In genomic region chr7:47783456-47784240, GRCh38 we compare ENCODE assay signal across 10 cellular contexts.
DNase-seq lines count a peak whose midpoint lies in the region; ATAC-seq and TF ChIP-seq lines count a peak whose summit lies in the region.
"Had no signal": no experiment of that assay in that cellular context is flagged by ENCODE, and none has a peak within 500 bp of the region (broad histone marks: within the 10 kb centered on the region; RNA-seq: fewer than 3 reads in every experiment).

No MANE protein-coding gene starts in this region.

- TF ChIP-seq RAD21 in HCT116 (IDR thresholded peaks at IDR 0.05; ENCODE audit: low read depth), result peak; percentile 24; the same call in 1 of the 2 replicates

- no peaks in the 10 kb centered on the region for H3K79me2 ChIP-seq in HCT116 (ENCODE audit: insufficient read depth, low read length)

- ATAC-seq in HCT116 (peak; percentile 32), body of pancreas (peak; percentile 30), HG02571 (IDR thresholded peaks at IDR 0.05; ENCODE audit: unreplicated experiment) (no peak)

- peak; percentile 77 for DNase-seq in HCT116 (ENCODE audit: low read depth, low spot score)
- DNase-seq in body of pancreas, result peak in 2 of 4 donors; percentile 30 to 40
- DNase-seq in iris pigment epithelial cell (ENCODE audit: low read depth), result peak; percentile 99
- DNase-seq in spleen, result no peak
- DNase-seq in NAMALWA (ENCODE audit: low spot score), result no peak
- no peak for DNase-seq in NCI-H2029 treated with DMSO at 0.1 percent for 48 hours (lab: John Stamatoyannopoulos, UW)
- DNase-seq in BE2C, result no peak
- DNase-seq: retina had no signal

- POLR2A ChIA-PET in HCT116 (lab: Charles Lee), result interaction anchor here (0.8 to 1.2 kb wide), 2 partner anchors 12 kb away, joined by 4 to 5 read pairs; no protein-coding TSS in a partner anchor

- H3K4me3 ChIP-seq in HCT116 (replicated peaks in 1 of 2; ENCODE audit: low read depth in 1 of 2, low read length in 2 of 2), result peak overlapping the region in 1 of 2 experiments; percentile 30; a peak in 2 of 4 replicates
- no peak overlapping the region for H3K4me3 ChIP-seq in body of pancreas
- H3K4me3 ChIP-seq in spleen, result no peak overlapping the region
- H3K4me3 ChIP-seq in BE2C (ENCODE audit: low read depth, low read length), result no peak overlapping the region
- H3K4me3 ChIP-seq: SK-N-MC had no signal

- H3K4me1 ChIP-seq in HCT116 (ENCODE audit: control insufficient read depth in 1 of 2, insufficient read depth in 2 of 2, low read length in 2 of 2) (peaks cover 55 to 64% of the 10 kb centered on the region in 2 experiments), body of pancreas (peaks cover 12% of the 10 kb centered on the region), spleen (no peaks in the 10 kb centered on the region), BE2C (no peaks in the 10 kb centered on the region)

- no peaks in the 10 kb centered on the region for H3K9me2 ChIP-seq in HCT116 (ENCODE audit: insufficient read depth)

- H3K27me3 ChIP-seq in HCT116 (ENCODE audit: insufficient read depth, low read length) (no peaks in the 10 kb centered on the region), body of pancreas (no peaks in the 10 kb centered on the region), spleen (replicated peaks in 1 of 7) (no peaks in the 10 kb centered on the region), BE2C (no peaks in the 10 kb centered on the region)

- H2AFZ ChIP-seq in HCT116 (ENCODE audit: low read depth, low read length, poor library complexity, severe bottlenecking), result peak overlapping the region; percentile 49

- intact Hi-C loops in HCT116 (cut with micrococcal nuclease), result no loop called here
- intact Hi-C loops in body of pancreas (cut with DNase I), result no loop called here
- intact Hi-C loops in spleen (cut with DNase I; ENCODE audit: low total_unique reads), result no loop called here

- CTCF ChIA-PET in HCT116 (lab: Charles Lee), result interaction anchor here (0.6 to 0.8 kb wide), 2 partner anchors 13 to 516 kb away, joined by 3 to 4 read pairs; no protein-coding TSS in a partner anchor

- 49 to 54% methylated on average over 5 of the region's 5 CpGs for WGBS in body of pancreas, 2 donors
- WGBS in spleen, 5 donors, result 70 to 82% (median 76%) methylated on average over 5 of the region's 5 CpGs

- no peaks in the 10 kb centered on the region for H4K20me1 ChIP-seq in HCT116 (ENCODE audit: insufficient read depth)

- H3K4me2 ChIP-seq in HCT116 (ENCODE audit: low read length), result peak overlapping the region; percentile 75

- no peaks in the 10 kb centered on the region for H3K36me3 ChIP-seq in HCT116 (ENCODE audit: control insufficient read depth in 1 of 2, insufficient read depth in 2 of 2, low read length in 2 of 2)
- no peaks in the 10 kb centered on the region for H3K36me3 ChIP-seq in body of pancreas (replicated peaks in 1 of 2; ENCODE audit: insufficient read depth in 1 of 2, low read depth in 2 of 2)
- no peaks in the 10 kb centered on the region for H3K36me3 ChIP-seq in spleen
- H3K36me3 ChIP-seq in BE2C, result no peaks in the 10 kb centered on the region

- H3K9me3 ChIP-seq in HCT116 (ENCODE audit: control insufficient read depth in 1 of 2, insufficient read depth in 1 of 2, low read depth in 1 of 2, low read length in 2 of 2) (no peaks in the 10 kb centered on the region), body of pancreas (no peaks in the 10 kb centered on the region), spleen (no peaks in the 10 kb centered on the region), BE2C (no peaks in the 10 kb centered on the region)

- no peak for TF ChIP-seq POLR2A in HCT116 (IDR thresholded peaks at IDR 0.05; ENCODE audit: borderline replicate concordance, extremely low read depth, insufficient read depth, insufficient read length)
- TF ChIP-seq POLR2A in body of pancreas (IDR thresholded peaks at IDR 0.05), result no peak
- TF ChIP-seq POLR2A in spleen (IDR thresholded peaks at IDR 0.05), result no peak

- no TSS peak for BruUV-seq in HCT116 (replicated peaks; lab: Mats Ljungman, UMichigan)

- H3K27ac ChIP-seq in HCT116 (ENCODE audit: low read depth, low read length) (peak overlapping the region; percentile 92), body of pancreas (peak overlapping the region in 1 of 4 donors; percentile 3), spleen (peak overlapping the region in 7 of 8 donors; percentile 33 to 67 (median 51))
- H3K27ac ChIP-seq: SK-N-MC had no signal

- TF ChIP-seq CTCF in HCT116 (IDR thresholded peaks at IDR 0.05 in 2 of 3, conservative IDR thresholded peaks at IDR 0.05 in 1 of 3; ENCODE audit: borderline replicate concordance in 1 of 3, insufficient read depth in 1 of 3, low read depth in 2 of 3, low read length in 2 of 3), result no peak
- no peak for TF ChIP-seq CTCF in body of pancreas (IDR thresholded peaks at IDR 0.05)
- no peak for TF ChIP-seq CTCF in spleen (IDR thresholded peaks at IDR 0.05 in 8 of 11, conservative IDR thresholded peaks at IDR 0.05 in 3 of 11)
- no peak for TF ChIP-seq CTCF in BE2C (IDR thresholded peaks at IDR 0.05; ENCODE audit: low read depth, low read length)

- H3K9ac ChIP-seq in HCT116 (ENCODE audit: low read length), result peak overlapping the region; percentile 45

- RAD21 ChIA-PET in HCT116 (lab: Charles Lee; ENCODE audit: low non-redundant PET in 1 of 2, low total read pairs in 2 of 2, uncharacterized antibody in 2 of 2, unreplicated experiment in 2 of 2), result interaction anchor here in 1 of 2 experiments (1.2 kb wide), 1 partner anchor 348 kb away, joined by 3 read pairs; no protein-coding TSS in a partner anchor

TF ChIP-seq in HCT116, 20 proteins besides CTCF, POLR2A, EP300 and RAD21:
- TF ChIP-seq ZFX (IDR thresholded peaks at IDR 0.05) (peak; percentile 20; the same call in 1 of the 2 replicates), POLR2AphosphoS5 (IDR thresholded peaks at IDR 0.05; ENCODE audit: low read depth, low read length) (peak; percentile 66), CBX3 (IDR thresholded peaks at IDR 0.05; ENCODE audit: low read depth) (peak; percentile 90), ATF3 (IDR thresholded peaks at IDR 0.05) (peak; percentile 73), SP1 (IDR thresholded peaks at IDR 0.05; ENCODE audit: low read depth) (peak; percentile 95), EZH2phosphoT487 (IDR thresholded peaks at IDR 0.05; ENCODE audit: borderline replicate concordance) (no peak), MAX (IDR thresholded peaks at IDR 0.05) (peak; percentile 60), SRF (IDR thresholded peaks at IDR 0.05; ENCODE audit: low read depth) (peak; percentile 77), ZNF274 (IDR thresholded peaks at IDR 0.05; ENCODE audit: low read depth, low read length) (no peak), ELF1 (IDR thresholded peaks at IDR 0.05; ENCODE audit: borderline replicate concordance, low read depth) (no peak), EGR1 (IDR thresholded peaks at IDR 0.05; ENCODE audit: low read depth) (no peak), JUND (IDR thresholded peaks at IDR 0.05) (peak; percentile 99), REST (IDR thresholded peaks at IDR 0.05; ENCODE audit: low read depth) (no peak), SIN3A (IDR thresholded peaks at IDR 0.05; ENCODE audit: low read depth) (peak; percentile 70; the same call in 1 of the 2 replicates), CEBPB (IDR thresholded peaks at IDR 0.05; ENCODE audit: low read depth) (peak; percentile 82), EZH2 (IDR thresholded peaks at IDR 0.05) (no peak), YY1 (IDR thresholded peaks at IDR 0.05; ENCODE audit: extremely low read depth, insufficient replicate concordance, low read depth, low read length) (peak; percentile 65), FOSL1 (IDR thresholded peaks at IDR 0.05; ENCODE audit: low read depth) (peak; percentile 99), TCF7L2 (IDR thresholded peaks at IDR 0.05; ENCODE audit: borderline replicate concordance, extremely low read depth, insufficient read depth, insufficient read length) (peak; percentile 54)
TF ChIP-seq in HCT116: peak in this region for 13.

Comparison
In these comparisons a context has a peak if more than half of its experiments do, and no peak if none do; other contexts are left out.
1. DNase-seq: peak in HCT116 (single experiment) and iris pigment epithelial cell (single experiment); none in spleen (single experiment), NAMALWA (single experiment), NCI-H2029 treated with DMSO at 0.1 percent for 48 hours (single experiment) and BE2C (single experiment).